19 cellular contexts compared by ENCODE assay signal in the genomic region with DNA sequence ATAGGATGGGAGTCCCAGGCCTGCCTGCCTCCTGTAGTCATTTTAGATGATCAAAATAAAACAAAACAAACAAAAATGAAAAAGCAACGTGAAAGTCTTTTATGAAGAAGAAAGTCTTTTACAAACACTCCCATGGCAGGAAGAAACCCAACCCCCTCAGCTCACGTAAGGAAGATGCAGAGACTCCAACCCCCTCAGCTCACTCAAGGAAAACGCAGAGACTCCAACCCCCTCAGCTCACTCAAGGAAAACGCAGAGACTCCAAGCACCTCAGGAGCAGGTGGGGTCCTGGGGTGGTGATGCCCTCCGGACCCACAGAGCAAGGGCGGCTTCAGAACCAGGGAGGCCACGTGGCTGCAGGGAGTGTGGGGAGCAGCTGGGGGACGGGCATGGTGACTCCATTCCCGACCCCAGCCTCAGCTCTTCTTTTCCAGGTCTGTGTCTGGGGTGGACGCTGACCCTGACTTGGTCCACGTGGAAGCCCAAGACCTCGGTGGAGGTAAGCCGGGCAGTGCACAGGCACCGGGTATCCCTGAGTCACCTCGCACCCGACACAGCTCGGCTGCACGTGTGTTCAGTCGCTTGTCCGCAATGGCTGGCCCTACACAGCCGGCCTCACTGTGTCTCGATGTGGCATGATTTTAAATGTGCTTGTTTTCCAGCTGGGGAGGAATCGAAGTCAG.
DNase-seq lines count a peak whose midpoint lies in the region; ATAC-seq, FAIRE-seq and TF ChIP-seq lines count a peak whose summit lies in the region.
"Had no signal": no experiment of that assay in that cellular context is flagged by ENCODE, and none has a peak within 500 bp of the region (broad histone marks: within the 10 kb centered on the region; RNA-seq: fewer than 3 reads in every experiment).

No MANE protein-coding gene starts in this region.

- ATAC-seq in left ventricle myocardium superior = no peak
- ATAC-seq in Right ventricle myocardium superior (ENCODE audit: poor library complexity) = no peak
- ATAC-seq in HG03342 (IDR thresholded peaks at IDR 0.05; ENCODE audit: unreplicated experiment) = no peak
- ATAC-seq: A549; CD8-positive, alpha-beta T cell; GM12878; K562 had no signal

- H3K56ac ChIP-seq in H1 (replicated peaks; ENCODE audit: insufficient read length, low read depth, low read length) = no peak overlapping the region

- H3K9me3 ChIP-seq in H1 (ENCODE audit: insufficient read depth in 2 of 2, low read depth in 1 of 2, low read length in 1 of 2) (no peaks in the 10 kb centered on the region), osteoblast (ENCODE audit: low read depth, low read length) (no peaks in the 10 kb centered on the region)
- H3K9me3 ChIP-seq: A549 had no signal

- no peak overlapping the region for H2BK12ac ChIP-seq in H1 (ENCODE audit: low read depth, low read length)

- H3K23me2 ChIP-seq in H1 (ENCODE audit: low read depth, low read length) = peaks cover 14% of the 10 kb centered on the region; the same call in 1 of the 2 replicates

- H2BK120ac ChIP-seq in H1 (replicated peaks; ENCODE audit: low read depth, low read length) = no peak overlapping the region

- peak overlapping the region; percentile 53; the same call in 1 of the 2 replicates for H4K8ac ChIP-seq in H1 (ENCODE audit: extremely low read depth, insufficient read depth, low read length)

- no peaks in the 10 kb centered on the region for H3K79me1 ChIP-seq in H1 (ENCODE audit: low read depth, low read length)

- no peak overlapping the region for H4K5ac ChIP-seq in H1 (ENCODE audit: insufficient read length, low read depth, low read length)

- 0 out of 2 replicates have a peak overlapping the region, but pooled peaks have one; percentile 13 for H2AK5ac ChIP-seq in H1 (ENCODE audit: low read depth, low read length)

- H3K79me2 ChIP-seq in H1 (ENCODE audit: control insufficient read depth in 1 of 2, insufficient read depth in 2 of 2, low read length in 2 of 2) = no peaks in the 10 kb centered on the region
- H3K79me2 ChIP-seq in osteoblast (ENCODE audit: insufficient read depth, low read length) = no peaks in the 10 kb centered on the region

- no peak for TF ChIP-seq RAD21 in H1 (IDR thresholded peaks at IDR 0.05 in 1 of 2, conservative IDR thresholded peaks at IDR 0.05 in 1 of 2; ENCODE audit: low read depth in 2 of 2, low read length in 2 of 2)

- 88% methylated on average over 23 of the region's 23 CpGs; no CpG with 5 or more reads in 1 of the 2 experiments for WGBS in H1 (ENCODE audit: extremely low coverage in 1 of 2, insufficient coverage in 1 of 2, insufficient read length in 1 of 2, insufficient replicate concordance in 2 of 2, low coverage in 1 of 2, low lambda C conversion rate in 2 of 2, missing lambda C conversion rate in 1 of 2), 2 experiments

- H3K27ac ChIP-seq in H1 (ENCODE audit: low read depth, low read length) = no peak overlapping the region
- no peak overlapping the region for H3K27ac ChIP-seq in osteoblast (ENCODE audit: low read depth, low read length)
- H3K27ac ChIP-seq: 22Rv1, A549, HL-60 had no signal

- H2BK5ac ChIP-seq in H1 (ENCODE audit: low read depth, low read length) = no peak overlapping the region

- intact Hi-C loops in left ventricle myocardium superior (cut with micrococcal nuclease) = no loop called here
- intact Hi-C loops in Right ventricle myocardium superior (cut with DNase I) = no loop called here

- H2BK15ac ChIP-seq in H1 (ENCODE audit: low read length) = no peak overlapping the region

- H3K18ac ChIP-seq in H1 (ENCODE audit: extremely low read depth, low read length) = no peak overlapping the region

- peak; percentile 8 for DNase-seq in left ventricle myocardium superior
- no peak for DNase-seq in Right ventricle myocardium superior
- DNase-seq in H1 (ENCODE audit: low read depth in 1 of 2, low spot score in 2 of 2) = no peak
- DNase-seq in osteoblast (ENCODE audit: insufficient read length, low spot score, missing footprints) = peak; percentile 60
- DNase-seq in NCI-H526 treated with DMSO at 0.1 percent for 48 hours (lab: John Stamatoyannopoulos, UW) = no peak
- DNase-seq in medulla oblongata (ENCODE audit: extremely low spot score) = no peak
- DNase-seq: AML-193; Calu3; CD8-positive, alpha-beta T cell; DMS79 treated with DMSO at 0.1 percent for 48 hours; GF-D8; GOT3; H9 had no signal

- H3K36me3 ChIP-seq in H1 (ENCODE audit: control insufficient read depth in 2 of 4, insufficient read depth in 4 of 4, low read length in 3 of 4) = no peaks in the 10 kb centered on the region
- H3K36me3 ChIP-seq in osteoblast (ENCODE audit: insufficient read depth, low read length) = no peaks in the 10 kb centered on the region

- H3K9ac ChIP-seq in H1 (replicated peaks in 1 of 4; ENCODE audit: extremely low read depth in 1 of 4, low read depth in 3 of 4, low read length in 3 of 4) = no peak overlapping the region

- TF ChIP-seq EP300 in H1 (IDR thresholded peaks at IDR 0.05; ENCODE audit: borderline replicate concordance in 1 of 2, low read depth in 2 of 2, low read length in 2 of 2) = no peak

- H3K27me3 ChIP-seq in H1 (replicated peaks in 1 of 4; ENCODE audit: control insufficient read depth in 3 of 4, extremely low read depth in 1 of 4, insufficient read depth in 3 of 4, low read length in 3 of 4) = no peaks in the 10 kb centered on the region
- no peaks in the 10 kb centered on the region for H3K27me3 ChIP-seq in osteoblast (ENCODE audit: insufficient read depth, low read length)

- no peak overlapping the region for H3K14ac ChIP-seq in H1 (ENCODE audit: insufficient read length)

- H4K20me1 ChIP-seq in H1 (replicated peaks in 1 of 2; ENCODE audit: control insufficient read depth in 1 of 2, insufficient read depth in 2 of 2, low read length in 2 of 2) = no peaks in the 10 kb centered on the region
- peaks cover 5% of the 10 kb centered on the region for H4K20me1 ChIP-seq in osteoblast (ENCODE audit: insufficient read depth, low read length)

- H3K4me3 ChIP-seq in H1 (ENCODE audit: extremely low read depth in 1 of 4, insufficient read depth in 2 of 4, low read depth in 3 of 4, low read length in 4 of 4) (no peak overlapping the region), osteoblast (ENCODE audit: insufficient read depth, low read length) (no peak overlapping the region)
- H3K4me3 ChIP-seq: A549, GM12878, K562 had no signal

- no peak overlapping the region for H3K23ac ChIP-seq in H1 (ENCODE audit: insufficient read length)

- TF ChIP-seq CTCF in H1 (IDR thresholded peaks at IDR 0.05; ENCODE audit: control extremely low read depth in 1 of 3, insufficient read depth in 1 of 3, low read depth in 1 of 3, low read length in 3 of 3) (no peak), osteoblast (IDR thresholded peaks at IDR 0.05; ENCODE audit: extremely low read depth, low read depth, low read length) (no peak)

- CTCF ChIA-PET in H1 (lab: Charles Lee; ENCODE audit: partially characterized antibody) = interaction anchor here (0.8 to 3.9 kb wide), 8 partner anchors 8 to 326 kb away, joined by 3 to 12 read pairs (median 4); no protein-coding TSS in a partner anchor

- no peak overlapping the region for H2BK20ac ChIP-seq in H1 (ENCODE audit: low read length)

- H3K4me2 ChIP-seq in H1 (ENCODE audit: insufficient read depth in 1 of 2, low read depth in 2 of 2, low read length in 2 of 2) (no peak overlapping the region), osteoblast (ENCODE audit: insufficient read depth, low read length) (no peak overlapping the region)
- H3K4me2 ChIP-seq: A549 had no signal

- no peak overlapping the region for H3K4ac ChIP-seq in H1 (replicated peaks; ENCODE audit: insufficient read length, low read depth, low read length)

- peaks cover 0 to 6% (median 3%) of the 10 kb centered on the region in 4 experiments; a peak in 4 of 7 replicates for H3K4me1 ChIP-seq in H1 (replicated peaks in 1 of 4; ENCODE audit: control insufficient read depth in 3 of 4, insufficient read depth in 4 of 4, low read length in 3 of 4)
- no peaks in the 10 kb centered on the region for H3K4me1 ChIP-seq in osteoblast (ENCODE audit: insufficient read depth, low read length)
- H3K4me1 ChIP-seq: A549 had no signal

- H2AFZ ChIP-seq in H1 (ENCODE audit: low read length) (no peak overlapping the region), osteoblast (ENCODE audit: low read length) (no peak overlapping the region)

- POLR2A ChIA-PET in H1 (lab: Charles Lee; ENCODE audit: partially characterized antibody) = no interaction called here

- TF ChIP-seq POLR2A in H1 (IDR thresholded peaks at IDR 0.05; ENCODE audit: control extremely low read depth in 1 of 2, low read depth in 2 of 2, low read length in 2 of 2) = no peak

- H4K91ac ChIP-seq in H1 (replicated peaks; ENCODE audit: insufficient read length, low read length) = no peak overlapping the region

- no peak for FAIRE-seq in H1 (lab: Jason Lieb, UNC)
- FAIRE-seq: A549, GM12878, K562 had no signal

TF ChIP-seq in H1, 55 proteins besides CTCF, POLR2A, EP300 and RAD21:
- TF ChIP-seq CEBPB (IDR thresholded peaks at IDR 0.05; ENCODE audit: low read depth, low read length) = no peak
- no peak for TF ChIP-seq NANOG (IDR thresholded peaks at IDR 0.05; ENCODE audit: insufficient read depth, low read depth, low read length, poor library complexity, severe bottlenecking)
- TF ChIP-seq HDAC6 (IDR thresholded peaks at IDR 0.05; ENCODE audit: low read depth, low read length) = no peak
- TF ChIP-seq TBP (IDR thresholded peaks at IDR 0.05; ENCODE audit: low read depth, low read length) = no peak
- no peak for TF ChIP-seq SIX5 (IDR thresholded peaks at IDR 0.05; ENCODE audit: low read depth, low read length)
- no peak for TF ChIP-seq RFX5 (IDR thresholded peaks at IDR 0.05; ENCODE audit: borderline replicate concordance, low read depth, low read length)
- TF ChIP-seq BCL11A (IDR thresholded peaks at IDR 0.05; ENCODE audit: low read depth in 2 of 2, low read length in 2 of 2) = no peak
- TF ChIP-seq BACH1 (IDR thresholded peaks at IDR 0.05; ENCODE audit: low read length) = no peak
- TF ChIP-seq SUZ12 (IDR thresholded peaks at IDR 0.05; ENCODE audit: low read length) = no peak

Comparison
In these comparisons a context has a peak if more than half of its experiments do, and no peak if none do; other contexts are left out.
1. DNase-seq: peak in left ventricle myocardium superior (single experiment) and osteoblast (single experiment); none in Right ventricle myocardium superior (single experiment), H1 (0 of 2), NCI-H526 treated with DMSO at 0.1 percent for 48 hours (single experiment) and medulla oblongata (single experiment).